In the genomic region with DNA sequence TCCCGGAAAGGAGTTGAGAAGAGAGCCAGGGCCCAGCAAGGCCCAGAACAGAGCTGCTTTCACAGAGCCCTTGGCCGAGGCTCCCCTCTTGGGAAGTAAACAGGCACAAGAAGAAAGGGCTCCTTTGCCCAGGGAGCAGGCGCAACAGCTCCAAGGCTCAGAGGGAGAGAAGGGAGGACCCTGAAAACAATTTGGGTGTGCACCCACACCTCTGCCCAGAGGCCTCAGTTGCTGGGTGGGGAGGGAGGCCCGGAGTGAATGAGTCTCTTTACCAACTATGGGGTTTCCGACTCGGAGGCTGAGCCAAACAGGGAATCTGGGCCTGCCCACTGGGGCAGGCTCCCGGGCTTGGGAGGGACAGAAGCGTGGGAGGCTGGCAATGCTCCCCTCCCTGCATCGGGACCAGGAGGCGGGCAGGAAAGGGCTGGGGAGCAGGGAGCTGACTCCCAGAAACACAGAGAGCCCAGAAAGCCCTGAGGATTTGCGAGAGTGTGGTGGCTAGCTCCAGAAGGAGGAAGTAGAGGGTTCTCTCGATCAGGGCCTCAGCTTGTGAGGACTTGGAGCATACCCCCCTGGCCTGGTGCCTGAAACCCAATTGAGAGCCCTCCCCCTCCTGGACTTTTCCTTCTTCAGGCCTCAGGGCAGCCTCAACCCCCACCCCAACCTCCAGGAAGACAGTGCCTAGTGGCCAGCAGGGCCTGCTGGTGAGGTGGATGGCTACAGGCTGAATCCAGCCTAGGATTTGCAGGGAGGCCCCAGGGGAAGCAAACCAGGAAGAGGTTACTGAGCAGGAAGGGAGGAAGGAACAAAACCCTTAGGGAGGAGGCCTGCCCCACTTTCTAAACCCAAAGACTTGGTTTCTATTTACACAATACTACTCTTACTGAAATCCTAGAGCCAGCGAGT, we compare ENCODE assay signal across 8 cellular contexts. TPM values are rescaled to one million over a fixed set of nuclear protein-coding genes. Genes with fewer than 3 reads are reported as not detected.
DNase-seq lines count a peak whose midpoint lies in the region; ATAC-seq and TF ChIP-seq lines count a peak whose summit lies in the region.

No MANE protein-coding gene starts in this region.

- peak overlapping the region; percentile 64 for H3K4me3 Mint-ChIP-seq in activated T-helper 2 cell treated with anti-CD3 and anti-CD28 coated beads, Interferon-gamma antibody, Interleukin-2, Interleukin-4, amounts not matched to agents 10 μg/mL and 5 μg/mL and 100 μg/mL, durations not matched to agents 14 hours and 24 hours and 36 hours (ENCODE audit: low read depth)
- H3K4me3 Mint-ChIP-seq in nephron progenitor cell, result no peak overlapping the region

- DNase-seq in AG10803 (ENCODE audit: low read depth), result peak; percentile 92
- peak; percentile 79 for DNase-seq in KBM-7
- peak; percentile 28 for DNase-seq in activated T-helper 2 cell treated with anti-CD3 and anti-CD28 coated beads, Interferon-gamma antibody, Interleukin-2, Interleukin-4, amounts not matched to agents 10 μg/mL and 5 μg/mL and 100 μg/mL, durations not matched to agents 14 hours and 24 hours and 36 hours (ENCODE audit: low spot score)
- peak; percentile 91 to 97 for DNase-seq in foreskin fibroblast
- DNase-seq in nephron progenitor cell, result no peak

- ATAC-seq in GM18858 (IDR thresholded peaks at IDR 0.05; ENCODE audit: unreplicated experiment), result no peak
- ATAC-seq in GM21528 (IDR thresholded peaks at IDR 0.05; ENCODE audit: low FRiP score, unreplicated experiment), result no peak
- no peak for ATAC-seq in GM19463 (IDR thresholded peaks at IDR 0.05; ENCODE audit: unreplicated experiment)

- TF ChIP-seq CTCF in AG10803 (conservative IDR thresholded peaks at IDR 0.05; ENCODE audit: low read length) (peak; percentile 47), foreskin fibroblast (IDR thresholded peaks at IDR 0.05; ENCODE audit: low read depth, low read length) (peak; percentile 45), nephron progenitor cell (IDR thresholded peaks at IDR 0.05) (no peak)

- in situ Hi-C loops in KBM-7 (cut with MboI; ENCODE audit: low pct_unique_long_range_greater_than_20kb, low sequenced_read_pairs), result no loop called here

- no peaks in the 10 kb centered on the region for H3K27me3 Mint-ChIP-seq in activated T-helper 2 cell treated with anti-CD3 and anti-CD28 coated beads, Interferon-gamma antibody, Interleukin-2, Interleukin-4, amounts not matched to agents 10 μg/mL and 5 μg/mL and 100 μg/mL, durations not matched to agents 14 hours and 24 hours and 36 hours (ENCODE audit: low read depth)
- H3K27me3 Mint-ChIP-seq in nephron progenitor cell (ENCODE audit: low read depth, poor library complexity), result peaks cover 8% of the 10 kb centered on the region

- H3K27ac Mint-ChIP-seq in activated T-helper 2 cell treated with anti-CD3 and anti-CD28 coated beads, Interferon-gamma antibody, Interleukin-2, Interleukin-4, amounts not matched to agents 10 μg/mL and 5 μg/mL and 100 μg/mL, durations not matched to agents 14 hours and 24 hours and 36 hours, result peak overlapping the region; percentile 99
- peak overlapping the region; percentile 55 for H3K27ac Mint-ChIP-seq in nephron progenitor cell

- H3K9me3 Mint-ChIP-seq in activated T-helper 2 cell treated with anti-CD3 and anti-CD28 coated beads, Interferon-gamma antibody, Interleukin-2, Interleukin-4, amounts not matched to agents 10 μg/mL and 5 μg/mL and 100 μg/mL, durations not matched to agents 14 hours and 24 hours and 36 hours, result no peaks in the 10 kb centered on the region
- no peaks in the 10 kb centered on the region for H3K9me3 Mint-ChIP-seq in nephron progenitor cell

- H3K4me3 ChIP-seq in AG10803 (ENCODE audit: low read length), result no peak overlapping the region; the same call in 1 of the 2 replicates
- H3K4me3 ChIP-seq in foreskin fibroblast (ENCODE audit: low read depth in 1 of 2, low read length in 2 of 2), result no peak overlapping the region

- peaks cover 36% of the 10 kb centered on the region for H3K4me1 Mint-ChIP-seq in activated T-helper 2 cell treated with anti-CD3 and anti-CD28 coated beads, Interferon-gamma antibody, Interleukin-2, Interleukin-4, amounts not matched to agents 10 μg/mL and 5 μg/mL and 100 μg/mL, durations not matched to agents 14 hours and 24 hours and 36 hours (ENCODE audit: low read depth)
- peaks cover 35% of the 10 kb centered on the region for H3K4me1 Mint-ChIP-seq in nephron progenitor cell

- intact Hi-C loops in activated T-helper 2 cell treated with anti-CD3 and anti-CD28 coated beads, Interferon-gamma antibody, Interleukin-2, Interleukin-4, amounts not matched to agents 10 μg/mL and 5 μg/mL and 100 μg/mL, durations not matched to agents 14 hours and 24 hours and 36 hours (cut with micrococcal nuclease), result loop anchor here (1.0 to 5.0 kb wide), 2 partner anchors 13 to 396 kb away; a partner anchor contains a TSS

- no peaks in the 10 kb centered on the region for H3K36me3 Mint-ChIP-seq in activated T-helper 2 cell treated with anti-CD3 and anti-CD28 coated beads, Interferon-gamma antibody, Interleukin-2, Interleukin-4, amounts not matched to agents 10 μg/mL and 5 μg/mL and 100 μg/mL, durations not matched to agents 14 hours and 24 hours and 36 hours (ENCODE audit: low read depth)
- no peaks in the 10 kb centered on the region for H3K36me3 Mint-ChIP-seq in nephron progenitor cell (ENCODE audit: low read depth)

RNA-seq across cellular contexts. Expression of a gene that starts 6.2 kb away (rescaled TPM):
- total RNA-seq in activated T-helper 2 cell treated with anti-CD3 and anti-CD28 coated beads, Interferon-gamma antibody, Interleukin-2, Interleukin-4, amounts not matched to agents 10 μg/mL and 5 μg/mL and 100 μg/mL, durations not matched to agents 14 hours and 24 hours and 36 hours, result 0.11 and 0.18 TPM in 2 replicates

RNA-seq across cellular contexts. Expression of a gene that starts 59.9 kb away (rescaled TPM):
- total RNA-seq in activated T-helper 2 cell treated with anti-CD3 and anti-CD28 coated beads, Interferon-gamma antibody, Interleukin-2, Interleukin-4, amounts not matched to agents 10 μg/mL and 5 μg/mL and 100 μg/mL, durations not matched to agents 14 hours and 24 hours and 36 hours, result 56.5 and 61.9 TPM in 2 replicates
